ENCODE assay signal across 35 cellular contexts in genomic region chrX:146090732-146091131, GRCh38.
"Had no signal": no experiment of that assay in that cellular context is flagged by ENCODE, and none has a peak within 500 bp of the region (broad histone marks: within the 10 kb centered on the region; RNA-seq: fewer than 3 reads in every experiment).

No MANE protein-coding gene starts in this region.

- DNase-seq: Karpas-422, Kasumi-1, MG63, MM.1S, MV-4-11, NCI-H1048, NCI-H1092, NCI-H1092 treated with DMSO at 0.1 percent for 48 hours, NCI-H1105, NCI-H1105 treated with DMSO at 0.1 percent for 48 hours, NCI-H1417, NCI-H1417 treated with DMSO at 0.1 percent for 48 hours, NCI-H1436, NCI-H1436 treated with DMSO at 0.1 percent for 48 hours, NCI-H146, NCI-H1694, NCI-H1694 treated with DMSO at 0.1 percent for 48 hours, NCI-H187, NCI-H187 treated with DMSO at 0.1 percent for 48 hours, NCI-H1930, NCI-H2029, NCI-H2029 treated with DMSO at 0.1 percent for 48 hours, NCI-H2081, NCI-H2081 treated with DMSO at 0.1 percent for 48 hours, NCI-H2107, NCI-H2171, NCI-H2171 treated with DMSO at 0.1 percent for 48 hours, NCI-H2227 treated with DMSO at 0.1 percent for 48 hours, NCI-H226, NCI-H345, NCI-H446, NCI-H446 treated with DMSO at 0.1 percent for 48 hours, NCI-H510A, NCI-H510A treated with DMSO at 0.1 percent for 48 hours, NCI-H524 had no signal

- H3K4me3 ChIP-seq: MG63 had no signal

- H3K27me3 ChIP-seq: MG63 had no signal

- H3K36me3 ChIP-seq: MG63 had no signal

- H3K9me3 ChIP-seq: MG63 had no signal
